ENCODE assay signal across 2 cellular contexts in genomic region chrX:1105671-1106419, GRCh38.
TF ChIP-seq lines count a peak whose summit lies in the region.

No MANE protein-coding gene starts in this region.

TF ChIP-seq in GM12878, 131 proteins besides CTCF, POLR2A, EP300 and RAD21:
- no peak for TF ChIP-seq NR2C2 (IDR thresholded peaks at IDR 0.05; ENCODE audit: borderline replicate concordance, control insufficient read depth, insufficient read length, low read depth)
- TF ChIP-seq LARP7 (IDR thresholded peaks at IDR 0.05), result no peak
- no peak for TF ChIP-seq IRF4 (IDR thresholded peaks at IDR 0.05; ENCODE audit: low read depth, low read length)
- TF ChIP-seq YBX1 (IDR thresholded peaks at IDR 0.05), result 0 out of 2 replicates have a peak, but pooled peaks have one; percentile 13
- TF ChIP-seq NFYA (IDR thresholded peaks at IDR 0.05; ENCODE audit: borderline replicate concordance, low read depth, low read length), result no peak

TF ChIP-seq in HepG2, 621 proteins besides CTCF, POLR2A, EP300 and RAD21:
- no peak for TF ChIP-seq NR2F2 (IDR thresholded peaks at IDR 0.05; ENCODE audit: borderline replicate concordance, low read depth)
- peak; percentile 23; the same call in 1 of the 2 replicates for TF ChIP-seq FOXP1 (IDR thresholded peaks at IDR 0.05)
- no peak for TF ChIP-seq FOXP1 (CRISPR knock-in tag; IDR thresholded peaks at IDR 0.05)
- no peak for TF ChIP-seq HBP1 (CRISPR knock-in tag; IDR thresholded peaks at IDR 0.05; ENCODE audit: low read depth)
